ENCODE assay signal across 9 cellular contexts in genomic region chr3:107633327-107634141, GRCh38.
A peak's percentile ranks its signal among the peaks of the same experiment; 100 is the strongest.
DNase-seq lines count a peak whose midpoint lies in the region; ATAC-seq, FAIRE-seq and TF ChIP-seq lines count a peak whose summit lies in the region.
"Had no signal": no experiment of that assay in that cellular context is flagged by ENCODE, and none has a peak within 500 bp of the region (broad histone marks: within the 10 kb centered on the region; RNA-seq: fewer than 3 reads in every experiment).

No MANE protein-coding gene starts in this region.

- H3K4me1 Mint-ChIP-seq in T-helper 2 cell treated with Interferon-gamma antibody and Interleukin-4, amounts not matched to agents 5 μg/mL and 100 μg/mL, for 36 hours (ENCODE audit: low read depth), result peaks cover 30% of the 10 kb centered on the region

- no peaks in the 10 kb centered on the region for H3K9me3 Mint-ChIP-seq in T-helper 2 cell treated with Interferon-gamma antibody and Interleukin-4, amounts not matched to agents 5 μg/mL and 100 μg/mL, for 36 hours

- FAIRE-seq in small intestine (lab: Jason Lieb, UNC), result no peak

- 77 to 86% (median 79%) methylated on average over 3 of the region's 3 CpGs for WGBS in small intestine, 3 donors

- H3K27ac ChIP-seq in small intestine (ENCODE audit: low read depth in 1 of 2, low read length in 1 of 2), result no peak overlapping the region
- H3K27ac ChIP-seq: neutrophil had no signal

- no peaks in the 10 kb centered on the region for H3K27me3 Mint-ChIP-seq in T-helper 2 cell treated with Interferon-gamma antibody and Interleukin-4, amounts not matched to agents 5 μg/mL and 100 μg/mL, for 36 hours (ENCODE audit: low read depth)

- no peak overlapping the region for H3K4me3 ChIP-seq in small intestine (ENCODE audit: low read depth in 1 of 2, low read length in 2 of 2)

- no peaks in the 10 kb centered on the region for H3K36me3 Mint-ChIP-seq in T-helper 2 cell treated with Interferon-gamma antibody and Interleukin-4, amounts not matched to agents 5 μg/mL and 100 μg/mL, for 36 hours (ENCODE audit: low read depth)

- H3K4me1 ChIP-seq in small intestine (ENCODE audit: control insufficient read depth in 2 of 2, insufficient read depth in 1 of 2, low read depth in 1 of 2, low read length in 1 of 2), result no peaks in the 10 kb centered on the region

- no peak for TF ChIP-seq POLR2A in GM18505 (IDR thresholded peaks at IDR 0.05; ENCODE audit: borderline replicate concordance, extremely low read depth, insufficient read depth, insufficient read length)

- no peaks in the 10 kb centered on the region for H3K27me3 ChIP-seq in small intestine (ENCODE audit: control insufficient read depth in 2 of 2, insufficient read depth in 2 of 2, low read length in 2 of 2)
- H3K27me3 ChIP-seq: neutrophil had no signal

- ATAC-seq in GM18505 (IDR thresholded peaks at IDR 0.05; ENCODE audit: unreplicated experiment) (peak; percentile 86), GM21447 (IDR thresholded peaks at IDR 0.05; ENCODE audit: unreplicated experiment) (peak; percentile 92), HG03175 (IDR thresholded peaks at IDR 0.05; ENCODE audit: unreplicated experiment) (peak; percentile 94)

- peak overlapping the region; percentile 26 for H3K4me3 Mint-ChIP-seq in T-helper 2 cell treated with Interferon-gamma antibody and Interleukin-4, amounts not matched to agents 5 μg/mL and 100 μg/mL, for 36 hours

- no peak overlapping the region for H3K27ac Mint-ChIP-seq in T-helper 2 cell treated with Interferon-gamma antibody and Interleukin-4, amounts not matched to agents 5 μg/mL and 100 μg/mL, for 36 hours

- H3K9me3 ChIP-seq in small intestine (ENCODE audit: control insufficient read depth, low read depth), result no peaks in the 10 kb centered on the region
- H3K9me3 ChIP-seq: neutrophil had no signal

- no peaks in the 10 kb centered on the region for H3K36me3 ChIP-seq in small intestine (ENCODE audit: control insufficient read depth in 2 of 2, insufficient read depth in 2 of 2, low read length in 2 of 2)
- H3K36me3 ChIP-seq: neutrophil had no signal

- DNase-seq in T-helper 2 cell treated with Interferon-gamma antibody and Interleukin-4, amounts not matched to agents 5 μg/mL and 100 μg/mL, for 36 hours (ENCODE audit: low spot score), result no peak
- no peak for DNase-seq in AG08396 (ENCODE audit: low spot score)
- no peak for DNase-seq in small intestine
- no peak for DNase-seq in stimulated activated CD8-positive, alpha-beta memory T cell treated with anti-CD3 and anti-CD28 coated beads, Interleukin-4, amount 100 ng/mL, for 48 hours
- DNase-seq in COLO668 (lab: John Stamatoyannopoulos, UW; ENCODE audit: unreplicated experiment), result no peak
